In genomic region chr14:90829677-90830076, GRCh38 we compare ENCODE assay signal across 25 cellular contexts. TPM values are rescaled to one million over a fixed set of nuclear protein-coding genes. Genes with fewer than 3 reads are reported as not detected.
DNase-seq lines count a peak whose midpoint lies in the region; ATAC-seq and TF ChIP-seq lines count a peak whose summit lies in the region.
"Had no signal": no experiment of that assay in that cellular context is flagged by ENCODE, and none has a peak within 500 bp of the region (broad histone marks: within the 10 kb centered on the region; RNA-seq: fewer than 3 reads in every experiment).

No MANE protein-coding gene starts in this region.

- WGBS in testis, 2 donors, result 90 to 98% methylated on average over 4 of the region's 4 CpGs

- H3K4me3 Mint-ChIP-seq in activated CD8-positive, alpha-beta memory T cell treated with anti-CD3 and anti-CD28 coated beads, Interleukin-2, amount 10 ng/mL, durations not matched to agents 7 days and 5 days, result no peak overlapping the region
- H3K4me3 Mint-ChIP-seq in dendritic cell treated with granulocyte-macrophage colony-stimulating factor and Interleukin-4, amounts not matched to agents 40 ng/mL and 50 ng/mL, for 4 days, result no peak overlapping the region
- peak overlapping the region; percentile 76 for H3K4me3 Mint-ChIP-seq in stimulated activated effector memory CD8-positive, alpha-beta T cell treated with anti-CD3 and anti-CD28 coated beads, Interleukin-12 subunit alpha, Interleukin-12 subunit beta, amount 100 ng/mL, for 72 hours
- H3K4me3 Mint-ChIP-seq: activated naive CD4-positive, alpha-beta T cell treated with anti-CD3 and anti-CD28 coated beads, Interleukin-2, amount 10 ng/mL, durations not matched to agents 7 days and 5 days; nephron had no signal

- no peaks in the 10 kb centered on the region for H3K36me3 ChIP-seq in KMS-11 (ENCODE audit: insufficient read depth)
- no peaks in the 10 kb centered on the region for H3K36me3 ChIP-seq in testis (ENCODE audit: low read depth, missing control alignments)
- H3K36me3 ChIP-seq: heart left ventricle, sigmoid colon, SJSA1, tibial nerve had no signal

- TF ChIP-seq CTCF in KMS-11 (conservative IDR thresholded peaks at IDR 0.05; ENCODE audit: low read depth, low read length) (no peak), testis (IDR thresholded peaks at IDR 0.05) (no peak)

- TF ChIP-seq POLR2A in testis (IDR thresholded peaks at IDR 0.05), result no peak

- H3K27ac ChIP-seq in KMS-11 (peak overlapping the region; percentile 99), testis (no peak overlapping the region)
- H3K27ac ChIP-seq: SJSA1 had no signal

- H3K9me3 Mint-ChIP-seq in activated CD8-positive, alpha-beta memory T cell treated with anti-CD3 and anti-CD28 coated beads, Interleukin-2, amount 10 ng/mL, durations not matched to agents 7 days and 5 days (ENCODE audit: low read depth), result no peaks in the 10 kb centered on the region
- H3K9me3 Mint-ChIP-seq in dendritic cell treated with granulocyte-macrophage colony-stimulating factor and Interleukin-4, amounts not matched to agents 40 ng/mL and 50 ng/mL, for 4 days, result peaks cover 6% of the 10 kb centered on the region
- no peaks in the 10 kb centered on the region for H3K9me3 Mint-ChIP-seq in stimulated activated effector memory CD8-positive, alpha-beta T cell treated with anti-CD3 and anti-CD28 coated beads, Interleukin-12 subunit alpha, Interleukin-12 subunit beta, amount 100 ng/mL, for 72 hours

- H3K4me1 ChIP-seq in KMS-11 (ENCODE audit: low read depth, poor library complexity, severe bottlenecking) (peaks cover 28% of the 10 kb centered on the region), testis (peaks cover 4% of the 10 kb centered on the region)
- H3K4me1 ChIP-seq: psoas muscle had no signal

- peak overlapping the region; percentile 45; the same call in 1 of the 2 replicates for H2AFZ ChIP-seq in KMS-11 (ENCODE audit: low read depth)

- H3K79me2 ChIP-seq in KMS-11 (ENCODE audit: insufficient read depth, low read depth), result no peaks in the 10 kb centered on the region

- CTCF ChIA-PET in activated CD8-positive, alpha-beta memory T cell treated with anti-CD3 and anti-CD28 coated beads, Interleukin-2, amount 10 ng/mL, durations not matched to agents 7 days and 5 days (lab: Charles Lee), result no interaction called here

- DNase-seq in activated CD8-positive, alpha-beta memory T cell treated with anti-CD3 and anti-CD28 coated beads, Interleukin-2, amount 10 ng/mL, durations not matched to agents 7 days and 5 days, result no peak
- no peak for DNase-seq in activated CD8-positive, alpha-beta memory T cell treated with anti-CD3 and anti-CD28 coated beads, Interleukin-2, amount 50 U/mL, for 48 hours
- DNase-seq in stimulated activated effector memory CD8-positive, alpha-beta T cell treated with anti-CD3 and anti-CD28 coated beads, Interleukin-12 subunit alpha, Interleukin-12 subunit beta, amount 100 ng/mL, for 72 hours (ENCODE audit: low spot score in 2 of 2), result no peak
- no peak for DNase-seq in activated T-cell treated with anti-CD3 and anti-CD28 coated beads, Interleukin-2, amount 50 U/mL, for 1 hour
- no peak for DNase-seq in testis
- DNase-seq: activated naive CD4-positive, alpha-beta T cell treated with anti-CD3 and anti-CD28 coated beads, Interleukin-2, amount 10 ng/mL, durations not matched to agents 7 days and 5 days; amygdala; Calu3; DMS79; foreskin melanocyte; GDM1; HCEC 1CT; kidney glomerular epithelial cell; NCI-H446 treated with DMSO at 0.1 percent for 48 hours; NCI-H82; stimulated activated CD4-positive, alpha-beta T cell treated with anti-CD3 and anti-CD28 coated beads, Interleukin-4, amount 100 ng/mL, for 24 hours had no signal

- H3K9ac ChIP-seq in KMS-11, result peak overlapping the region; percentile 80; the same call in 1 of the 2 replicates

- peaks cover 2% of the 10 kb centered on the region for H3K36me3 Mint-ChIP-seq in activated CD8-positive, alpha-beta memory T cell treated with anti-CD3 and anti-CD28 coated beads, Interleukin-2, amount 10 ng/mL, durations not matched to agents 7 days and 5 days
- H3K36me3 Mint-ChIP-seq in dendritic cell treated with granulocyte-macrophage colony-stimulating factor and Interleukin-4, amounts not matched to agents 40 ng/mL and 50 ng/mL, for 4 days (ENCODE audit: low read depth), result no peaks in the 10 kb centered on the region
- H3K36me3 Mint-ChIP-seq in stimulated activated effector memory CD8-positive, alpha-beta T cell treated with anti-CD3 and anti-CD28 coated beads, Interleukin-12 subunit alpha, Interleukin-12 subunit beta, amount 100 ng/mL, for 72 hours, result no peaks in the 10 kb centered on the region

- H3K4me1 Mint-ChIP-seq in activated CD8-positive, alpha-beta memory T cell treated with anti-CD3 and anti-CD28 coated beads, Interleukin-2, amount 10 ng/mL, durations not matched to agents 7 days and 5 days, result peaks cover 25% of the 10 kb centered on the region
- peaks cover 28% of the 10 kb centered on the region for H3K4me1 Mint-ChIP-seq in dendritic cell treated with granulocyte-macrophage colony-stimulating factor and Interleukin-4, amounts not matched to agents 40 ng/mL and 50 ng/mL, for 4 days (ENCODE audit: low read depth)
- peaks cover 25% of the 10 kb centered on the region for H3K4me1 Mint-ChIP-seq in stimulated activated effector memory CD8-positive, alpha-beta T cell treated with anti-CD3 and anti-CD28 coated beads, Interleukin-12 subunit alpha, Interleukin-12 subunit beta, amount 100 ng/mL, for 72 hours
- H3K4me1 Mint-ChIP-seq: nephron had no signal

- H3K4me3 ChIP-seq in KMS-11 (IDR thresholded peaks at IDR 0.05; ENCODE audit: insufficient read depth, low read depth, low read length) (no peak overlapping the region), testis (no peak overlapping the region)
- H3K4me3 ChIP-seq: sigmoid colon, SJSA1 had no signal

- no peaks in the 10 kb centered on the region for H3K27me3 Mint-ChIP-seq in activated CD8-positive, alpha-beta memory T cell treated with anti-CD3 and anti-CD28 coated beads, Interleukin-2, amount 10 ng/mL, durations not matched to agents 7 days and 5 days
- peaks cover 19% of the 10 kb centered on the region for H3K27me3 Mint-ChIP-seq in dendritic cell treated with granulocyte-macrophage colony-stimulating factor and Interleukin-4, amounts not matched to agents 40 ng/mL and 50 ng/mL, for 4 days

- intact Hi-C loops in dendritic cell treated with granulocyte-macrophage colony-stimulating factor and Interleukin-4, amounts not matched to agents 40 ng/mL and 50 ng/mL, for 4 days (cut with micrococcal nuclease), result loop anchor here (5.0 kb wide), 1 partner anchor 72 kb away; no protein-coding TSS in a partner anchor
- intact Hi-C loops in testis (cut with DNase I; ENCODE audit: low total_unique reads), result no loop called here

- peak overlapping the region; percentile 93; the same call in 1 of the 2 replicates for H3K4me2 ChIP-seq in KMS-11

- no peaks in the 10 kb centered on the region for H3K9me3 ChIP-seq in testis
- H3K9me3 ChIP-seq: psoas muscle, sigmoid colon, SJSA1 had no signal

- H3K27ac Mint-ChIP-seq in activated CD8-positive, alpha-beta memory T cell treated with anti-CD3 and anti-CD28 coated beads, Interleukin-2, amount 10 ng/mL, durations not matched to agents 7 days and 5 days, result peak overlapping the region; percentile 96
- H3K27ac Mint-ChIP-seq in dendritic cell treated with granulocyte-macrophage colony-stimulating factor and Interleukin-4, amounts not matched to agents 40 ng/mL and 50 ng/mL, for 4 days, result peak overlapping the region; percentile 95
- peak overlapping the region; percentile 98 for H3K27ac Mint-ChIP-seq in stimulated activated effector memory CD8-positive, alpha-beta T cell treated with anti-CD3 and anti-CD28 coated beads, Interleukin-12 subunit alpha, Interleukin-12 subunit beta, amount 100 ng/mL, for 72 hours
- H3K27ac Mint-ChIP-seq: nephron had no signal

- no peaks in the 10 kb centered on the region for H3K27me3 ChIP-seq in KMS-11 (ENCODE audit: insufficient read depth, low read depth)
- H3K27me3 ChIP-seq in testis, result no peaks in the 10 kb centered on the region
- H3K27me3 ChIP-seq: heart left ventricle, sigmoid colon, SJSA1, tibial nerve had no signal

- H4K20me1 ChIP-seq in KMS-11 (ENCODE audit: insufficient read depth), result no peaks in the 10 kb centered on the region

- ATAC-seq in activated CD8-positive, alpha-beta memory T cell treated with anti-CD3 and anti-CD28 coated beads, Interleukin-2, amount 10 ng/mL, durations not matched to agents 7 days and 5 days, result no peak
- ATAC-seq in stimulated activated effector memory CD8-positive, alpha-beta T cell treated with anti-CD3 and anti-CD28 coated beads, Interleukin-12 subunit alpha, Interleukin-12 subunit beta, amount 100 ng/mL, for 72 hours, result no peak
- ATAC-seq in HG02981 (IDR thresholded peaks at IDR 0.05; ENCODE audit: unreplicated experiment), result no peak
- ATAC-seq: psoas muscle had no signal

RNA-seq across cellular contexts. Expression of gene TTC7B, which starts 13.4 kb away (rescaled TPM):
- 1 to 10 TPM; 4.9 to 8.3 TPM for total RNA-seq in activated CD8-positive, alpha-beta memory T cell treated with anti-CD3 and anti-CD28 coated beads, Interleukin-2, amount 10 ng/mL, durations not matched to agents 7 days and 5 days
- total RNA-seq in testis, result 10 to 100 TPM; 12.1 to 17.0 TPM
- 11.3 TPM for polyA plus RNA-seq in testis (ENCODE audit: insufficient read depth, low read depth, low replicate concordance)
